Comparison of ENCODE assay signal across 10 cellular contexts in the genomic region with DNA sequence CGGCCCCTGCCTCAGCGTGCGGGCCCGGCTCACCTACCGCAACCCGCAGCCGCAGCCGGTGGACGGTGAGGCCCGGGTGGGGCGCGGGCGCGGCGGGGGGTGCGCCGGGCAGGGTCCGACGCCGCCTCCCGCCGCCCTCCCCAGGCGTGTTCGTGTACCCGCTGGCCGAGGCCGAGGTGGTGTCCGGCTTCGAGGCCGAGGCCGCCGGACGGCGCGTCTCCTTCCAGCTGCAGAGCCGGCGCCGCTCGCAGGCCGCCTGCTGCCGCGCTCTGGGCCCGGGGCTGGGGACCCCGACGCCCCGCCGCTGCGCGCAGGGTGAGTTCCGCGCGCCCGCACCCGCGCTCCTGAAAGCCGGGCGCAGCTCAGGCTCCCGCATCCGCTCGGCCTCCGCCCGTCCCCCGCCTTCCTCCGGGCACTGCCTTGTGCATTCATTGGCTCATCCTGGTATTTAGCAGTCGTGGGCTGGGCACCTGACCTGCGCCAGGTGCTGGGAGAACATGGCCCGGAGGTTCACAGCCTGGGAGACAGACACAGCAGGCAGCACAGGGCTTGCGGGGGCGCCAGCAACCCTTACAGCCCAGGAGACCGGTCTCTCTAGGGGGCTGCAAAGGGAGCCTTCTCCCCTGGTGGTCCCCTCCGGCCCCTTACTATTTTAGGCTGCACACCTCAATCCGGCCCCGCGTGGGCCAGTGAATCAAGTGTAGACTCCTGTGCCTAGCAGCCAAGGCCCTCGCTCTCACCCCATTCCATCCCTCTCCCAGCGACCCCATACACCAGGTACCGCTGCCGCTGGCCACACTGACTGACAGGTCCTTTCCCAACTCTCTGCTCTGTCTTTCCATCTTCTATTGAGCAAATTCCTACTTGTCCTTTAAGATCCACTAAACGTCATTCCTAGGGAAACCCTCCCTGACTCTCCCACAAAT. TPM values are rescaled to one million over a fixed set of nuclear protein-coding genes. Genes with fewer than 3 reads are reported as not detected.
DNase-seq lines count a peak whose midpoint lies in the region; ATAC-seq, FAIRE-seq and TF ChIP-seq lines count a peak whose summit lies in the region.
"Had no signal": no experiment of that assay in that cellular context is flagged by ENCODE, and none has a peak within 500 bp of the region (broad histone marks: within the 10 kb centered on the region; RNA-seq: fewer than 3 reads in every experiment).

No MANE protein-coding gene starts in this region.

- peaks cover 9% of the 10 kb centered on the region for H3K4me1 Mint-ChIP-seq in mesothelial cell of epicardium

- no peaks in the 10 kb centered on the region for H3K9me3 ChIP-seq in A549
- H3K9me3 ChIP-seq in HCT116 (ENCODE audit: control insufficient read depth in 1 of 2, insufficient read depth in 1 of 2, low read depth in 1 of 2, low read length in 2 of 2), result no peaks in the 10 kb centered on the region
- H3K9me3 ChIP-seq in adipocyte (ENCODE audit: control insufficient read depth, low read length), result no peaks in the 10 kb centered on the region

- peak overlapping the region; percentile 61 for H3K9ac ChIP-seq in HCT116 (ENCODE audit: low read length)
- H3K9ac ChIP-seq in adipocyte (ENCODE audit: low read length), result no peak overlapping the region

- H3K9me3 Mint-ChIP-seq in mesothelial cell of epicardium, result no peaks in the 10 kb centered on the region

- no peak for TF ChIP-seq EP300 in A549 (IDR thresholded peaks at IDR 0.05)

- peak overlapping the region; percentile 67 for H3K4me3 Mint-ChIP-seq in mesothelial cell of epicardium

- CTCF ChIA-PET in A549 (lab: Yijun Ruan, JAX), result interaction anchor here (0.8 to 5.5 kb wide), 7 partner anchors 8 to 86 kb away, joined by 3 to 44 read pairs (median 4); partner anchors contain the start of gene EEF1AKMT4
- CTCF ChIA-PET in HCT116 (lab: Charles Lee), result interaction anchor here (0.8 kb wide), 1 partner anchor 57 kb away, joined by 3 read pairs; no protein-coding TSS in a partner anchor

- no peak for TF ChIP-seq RAD21 in A549 (conservative IDR thresholded peaks at IDR 0.05 in 1 of 2, IDR thresholded peaks at IDR 0.05 in 1 of 2)
- no peak for TF ChIP-seq RAD21 in HCT116 (IDR thresholded peaks at IDR 0.05; ENCODE audit: low read depth)

- FAIRE-seq in A549 (lab: Jason Lieb, UNC), result no peak

- no peak for TF ChIP-seq CTCF in A549 (IDR thresholded peaks at IDR 0.05)
- no peak for TF ChIP-seq CTCF in HCT116 (IDR thresholded peaks at IDR 0.05 in 2 of 3, conservative IDR thresholded peaks at IDR 0.05 in 1 of 3; ENCODE audit: borderline replicate concordance in 1 of 3, insufficient read depth in 1 of 3, low read depth in 2 of 3, low read length in 2 of 3)
- TF ChIP-seq CTCF in mesothelial cell of epicardium (IDR thresholded peaks at IDR 0.05; ENCODE audit: unreplicated experiment), result no peak

- H3K27me3 ChIP-seq in HCT116 (ENCODE audit: insufficient read depth, low read length), result no peaks in the 10 kb centered on the region
- peaks cover 43% of the 10 kb centered on the region for H3K27me3 ChIP-seq in adipocyte (replicated peaks; ENCODE audit: control insufficient read depth, insufficient read depth, low read length)

- H3K27me3 Mint-ChIP-seq in mesothelial cell of epicardium (ENCODE audit: low read depth), result peaks cover 86% of the 10 kb centered on the region

- H3K36me3 ChIP-seq in HCT116 (ENCODE audit: control insufficient read depth in 1 of 2, insufficient read depth in 2 of 2, low read length in 2 of 2) (no peaks in the 10 kb centered on the region), adipocyte (ENCODE audit: control insufficient read depth, insufficient read depth, low read length, severe bottlenecking) (no peaks in the 10 kb centered on the region)

- H3K36me3 Mint-ChIP-seq in mesothelial cell of epicardium, result no peaks in the 10 kb centered on the region

- ATAC-seq in A549 (no peak), HCT116 (no peak), GM21423 (IDR thresholded peaks at IDR 0.05; ENCODE audit: unreplicated experiment) (no peak)

- H3K4me1 ChIP-seq in A549 (peaks cover 7% of the 10 kb centered on the region; the same call in 2 of the 3 replicates), HCT116 (ENCODE audit: control insufficient read depth in 1 of 2, insufficient read depth in 2 of 2, low read length in 2 of 2) (peaks cover 12 to 34% of the 10 kb centered on the region in 2 experiments), adipocyte (ENCODE audit: control insufficient read depth, insufficient read depth, low read length) (peaks cover 4% of the 10 kb centered on the region)

- H2AFZ ChIP-seq in HCT116 (ENCODE audit: low read depth, low read length, poor library complexity, severe bottlenecking), result no peak overlapping the region

- BruUV-seq in HCT116 (replicated peaks; lab: Mats Ljungman, UMichigan), result no TSS peak

- 85% methylated on average over 32 of the region's 79 CpGs for whole genome bisulfite sequencing in A549 (ENCODE audit: missing lambda C conversion rate)

- POLR2A ChIA-PET in A549 (lab: Yijun Ruan, JAX), result no interaction called here
- POLR2A ChIA-PET in HCT116 (lab: Charles Lee), result interaction anchor here (1.0 kb wide), 1 partner anchor 72 kb away, joined by 3 read pairs; no protein-coding TSS in a partner anchor

- no peak overlapping the region for H3K27ac Mint-ChIP-seq in mesothelial cell of epicardium

- H3K27ac ChIP-seq in A549 (peak overlapping the region in 1 of 2 experiments; percentile 76; a peak in 3 of 6 replicates), HCT116 (ENCODE audit: low read depth, low read length) (peak overlapping the region; percentile 12; the same call in 1 of the 2 replicates)

- H3K79me2 ChIP-seq in HCT116 (ENCODE audit: insufficient read depth, low read length), result no peaks in the 10 kb centered on the region

- TF ChIP-seq POLR2A in A549 (IDR thresholded peaks at IDR 0.05; ENCODE audit: low read length) (no peak), HCT116 (IDR thresholded peaks at IDR 0.05; ENCODE audit: borderline replicate concordance, extremely low read depth, insufficient read depth, insufficient read length) (no peak)

- peak overlapping the region; percentile 59 for H3K4me3 ChIP-seq in A549
- H3K4me3 ChIP-seq in HCT116 (replicated peaks in 1 of 2; ENCODE audit: low read depth in 1 of 2, low read length in 2 of 2), result peak overlapping the region in 1 of 2 experiments; percentile 73; a peak in 3 of 4 replicates
- H3K4me3 ChIP-seq in adipocyte (ENCODE audit: low read length), result no peak overlapping the region

- H3K4me2 ChIP-seq in A549 (peak overlapping the region; percentile 96), HCT116 (ENCODE audit: low read length) (peak overlapping the region; percentile 97)

- DNase-seq in A549 (ENCODE audit: low read depth in 1 of 2, low spot score in 1 of 2) (no peak), HCT116 (ENCODE audit: low read depth, low spot score) (no peak), adipocyte (ENCODE audit: low read depth) (peak; percentile 14), mesothelial cell of epicardium (ENCODE audit: low spot score in 2 of 2, unreplicated experiment in 2 of 2) (no peak), hepatic stellate cell (ENCODE audit: low spot score) (no peak), kidney glomerular epithelial cell (lab: John Stamatoyannopoulos, UW) (no peak)
- DNase-seq in activated CD4-positive, CD25-positive, alpha-beta regulatory T cell treated with anti-CD3 and anti-CD28 coated beads, Interleukin-2, amount 50 U/mL, for 72 hours, result no peak
- DNase-seq: NCI-H187 treated with DMSO at 0.1 percent for 48 hours had no signal

- no peaks in the 10 kb centered on the region for H3K9me2 ChIP-seq in HCT116 (ENCODE audit: insufficient read depth)

- intact Hi-C loops in HCT116 (cut with micrococcal nuclease), result no loop called here

- RAD21 ChIA-PET in HCT116 (lab: Charles Lee; ENCODE audit: low non-redundant PET in 1 of 2, low total read pairs in 2 of 2, uncharacterized antibody in 2 of 2, unreplicated experiment in 2 of 2), result no interaction called here

- no peaks in the 10 kb centered on the region for H4K20me1 ChIP-seq in HCT116 (ENCODE audit: insufficient read depth)

RNA-seq across cellular contexts. Expression of gene VWA5B2, which starts 1.5 kb away (rescaled TPM):
- polyA plus RNA-seq in A549 (2011; rRNA removed), result 0.11 and 0.37 TPM in 2 replicates
- polyA plus RNA-seq in A549 (2012; cell fraction: cytosol; rRNA removed), result 0.66 and 0.69 TPM in 2 replicates
- polyA plus RNA-seq in A549 (2012; cell fraction: nucleus; rRNA removed), result 4.0 and 4.4 TPM in 2 replicates
- polyA plus RNA-seq in A549 (2017; fragmentation: RNase III; extraction: RNeasy Plus Mini Kit Qiagen cat#74134 plus additional on column Dnase treatment), result 0.37 to 0.48 TPM (median 0.47 TPM) in 3 replicates
- 0.34 and 0.41 TPM in 2 replicates for polyA minus RNA-seq in A549 (2011; rRNA and poly(A)+ RNA removed)
- 10.6 TPM for total RNA-seq in HCT116 (2021; ENCODE audit: unreplicated experiment)
- polyA plus RNA-seq in HCT116 (2012), result 5.9 and 6.0 TPM in 2 replicates
- total RNA-seq in mesothelial cell of epicardium, result 0.36 to 1.1 TPM (median 0.78 TPM) in 3 replicates
- total RNA-seq: dermis microvascular lymphatic vessel endothelial cell had no signal

RNA-seq across cellular contexts. Expression of gene ALG3, which starts 17.9 kb away (rescaled TPM):
- 49.1 and 74.4 TPM in 2 replicates for polyA plus RNA-seq in A549 (2011; rRNA removed)
- 71.0 and 89.0 TPM in 2 replicates for polyA plus RNA-seq in A549 (2012; cell fraction: cytosol; rRNA removed)
- 131 and 178 TPM in 2 replicates for polyA plus RNA-seq in A549 (2012; cell fraction: nucleus; rRNA removed)
- polyA plus RNA-seq in A549 (2017; fragmentation: RNase III; extraction: RNeasy Plus Mini Kit Qiagen cat#74134 plus additional on column Dnase treatment), result 55.9 to 59.6 TPM (median 57.6 TPM) in 3 replicates
- 188 and 236 TPM in 2 replicates for polyA minus RNA-seq in A549 (2011; rRNA and poly(A)+ RNA removed)
- 56.6 TPM for total RNA-seq in HCT116 (2021; ENCODE audit: unreplicated experiment)
- polyA plus RNA-seq in HCT116 (2012), result 50.0 and 55.9 TPM in 2 replicates
- total RNA-seq in mesothelial cell of epicardium, result 36.0 to 40.9 TPM (median 36.6 TPM) in 3 replicates

RNA-seq across cellular contexts. Expression of gene EEF1AKMT4, which starts 18.6 kb away (rescaled TPM):
- polyA plus RNA-seq in A549 (2011; rRNA removed) (12.7 and 17.0 TPM in 2 replicates), A549 (2017; fragmentation: RNase III; extraction: RNeasy Plus Mini Kit Qiagen cat#74134 plus additional on column Dnase treatment) (9.0 to 9.8 TPM (median 9.7 TPM) in 3 replicates)
- polyA plus RNA-seq in A549 (2012; cell fraction: cytosol; rRNA removed), result 28.3 and 30.3 TPM in 2 replicates
- polyA plus RNA-seq in A549 (2012; cell fraction: nucleus; rRNA removed), result 19.6 and 20.3 TPM in 2 replicates
- 18.6 and 19.2 TPM in 2 replicates for polyA minus RNA-seq in A549 (2011; rRNA and poly(A)+ RNA removed)
- total RNA-seq in HCT116 (2021; ENCODE audit: unreplicated experiment) (10.5 TPM), mesothelial cell of epicardium (3.8 to 4.9 TPM (median 4.2 TPM) in 3 replicates)
- 13.2 and 14.2 TPM in 2 replicates for polyA plus RNA-seq in HCT116 (2012)

RNA-seq across cellular contexts. Expression of gene CAMK2N2, which starts 30.5 kb away (rescaled TPM):
- polyA plus RNA-seq in A549 (2011; rRNA removed) (0.05 and 0.20 TPM in 2 replicates), A549 (2017; fragmentation: RNase III; extraction: RNeasy Plus Mini Kit Qiagen cat#74134 plus additional on column Dnase treatment) (0.71 to 0.88 TPM (median 0.84 TPM) in 3 replicates)
- 0.34 and 0.47 TPM in 2 replicates for polyA plus RNA-seq in A549 (2012; cell fraction: cytosol; rRNA removed)
- 0.31 and 0.32 TPM in 2 replicates for polyA plus RNA-seq in A549 (2012; cell fraction: nucleus; rRNA removed)
- polyA minus RNA-seq in A549 (2011; rRNA and poly(A)+ RNA removed), result 0.78 TPM in 1 of 2 replicates, not detected in the other
- total RNA-seq in HCT116 (2021; ENCODE audit: unreplicated experiment) (5.1 TPM), mesothelial cell of epicardium (0.16 TPM in 2 of 3 replicates, not detected in the other)
- polyA plus RNA-seq in HCT116 (2012), result 1.5 and 2.0 TPM in 2 replicates
- total RNA-seq: dermis microvascular lymphatic vessel endothelial cell had no signal

RNA-seq across cellular contexts. Expression of gene ABCF3, which starts 44.9 kb away (rescaled TPM):
- polyA plus RNA-seq in A549 (2011; rRNA removed) (34.6 and 35.3 TPM in 2 replicates), A549 (2017; fragmentation: RNase III; extraction: RNeasy Plus Mini Kit Qiagen cat#74134 plus additional on column Dnase treatment) (46.6 to 50.2 TPM (median 47.7 TPM) in 3 replicates)
- 39.4 and 49.4 TPM in 2 replicates for polyA plus RNA-seq in A549 (2012; cell fraction: cytosol; rRNA removed)
- polyA plus RNA-seq in A549 (2012; cell fraction: nucleus; rRNA removed), result 126 and 128 TPM in 2 replicates
- 56.8 and 63.7 TPM in 2 replicates for polyA minus RNA-seq in A549 (2011; rRNA and poly(A)+ RNA removed)
- total RNA-seq in HCT116 (2021; ENCODE audit: unreplicated experiment) (74.6 TPM), mesothelial cell of epicardium (65.7 to 67.9 TPM (median 67.8 TPM) in 3 replicates)
- 59.5 and 63.4 TPM in 2 replicates for polyA plus RNA-seq in HCT116 (2012)
